7 cellular contexts compared by ENCODE assay signal in the genomic region with DNA sequence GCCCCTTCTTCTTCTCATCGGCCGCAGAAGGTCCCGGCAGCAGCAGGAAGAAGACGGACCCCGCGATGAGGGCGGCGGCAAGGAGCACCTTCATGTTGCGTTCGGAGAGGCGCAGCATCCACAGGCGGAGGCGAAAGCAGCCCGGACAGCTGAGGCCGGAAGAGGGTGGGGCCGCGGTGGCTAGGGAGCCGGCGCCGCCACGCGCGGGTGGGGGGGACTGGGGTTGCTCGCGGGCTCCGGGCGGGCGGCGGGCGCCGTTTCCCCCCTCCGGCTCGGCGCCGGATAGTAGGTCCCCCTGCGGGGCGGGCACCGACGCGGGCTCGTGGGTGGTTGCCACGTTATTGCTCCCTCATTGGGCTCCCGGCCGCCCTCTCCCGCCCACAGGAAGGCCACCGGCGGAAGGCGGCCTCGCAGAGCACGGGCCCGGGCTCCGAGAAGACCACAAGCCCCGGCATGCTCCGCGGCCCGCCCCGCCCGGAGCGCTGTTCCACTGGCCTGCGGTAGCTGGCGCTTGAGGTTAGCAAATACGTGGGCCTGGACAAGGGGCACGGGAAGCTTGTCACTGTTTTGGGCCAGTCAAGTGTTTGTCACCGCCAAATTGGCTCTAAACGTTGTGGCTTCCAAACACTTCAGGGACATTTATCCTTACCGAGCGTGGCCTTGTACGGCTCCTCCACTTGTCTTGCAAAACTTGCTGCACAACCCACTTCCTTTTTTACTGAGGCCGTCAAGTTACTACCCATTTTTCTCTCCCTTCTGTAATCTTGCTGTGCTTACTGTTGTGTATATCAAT. TPM values are rescaled to one million over a fixed set of nuclear protein-coding genes. Genes with fewer than 3 reads are reported as not detected.
DNase-seq lines count a peak whose midpoint lies in the region; ATAC-seq, FAIRE-seq and TF ChIP-seq lines count a peak whose summit lies in the region.

A gene (minus strand): TSS at position 154 of the 793 bp plus-strand sequence. CDS start 36 bp downstream, at position 118.

- H3K9me2 ChIP-seq in hepatocyte (replicated peaks; ENCODE audit: insufficient read depth) = no peaks in the 10 kb centered on the region

- H4K20me1 ChIP-seq in hepatocyte (ENCODE audit: insufficient read depth, poor library complexity, severe bottlenecking) = peaks cover 32% of the 10 kb centered on the region

- WGBS in hepatocyte (ENCODE audit: low lambda C conversion rate, missing lambda C conversion rate) = 1% methylated on average over 41 of the region's 69 CpGs

- H3K36me3 ChIP-seq in hepatocyte (replicated peaks; ENCODE audit: insufficient read depth, low read depth) = no peaks in the 10 kb centered on the region

- peak within 1 kb of the TSS; percentile 95 for H3K4me2 ChIP-seq in hepatocyte

- peak; percentile 88 for ATAC-seq in HG02981 (IDR thresholded peaks at IDR 0.05; ENCODE audit: unreplicated experiment)

- peaks cover 22% of the 10 kb centered on the region for H3K4me1 ChIP-seq in hepatocyte (ENCODE audit: insufficient read depth)

- H3K79me2 ChIP-seq in hepatocyte = peaks cover 32% of the 10 kb centered on the region

- TF ChIP-seq CTCF in astrocyte of the cerebellum (IDR thresholded peaks at IDR 0.05; ENCODE audit: low read depth, low read length, missing control alignments) (peak; percentile 31), hepatocyte (IDR thresholded peaks at IDR 0.05; ENCODE audit: poor library complexity) (peak; percentile 48), retinal pigment epithelial cell (conservative IDR thresholded peaks at IDR 0.05; ENCODE audit: low read depth, low read length) (peak; percentile 47)

- peak within 1 kb of the TSS; percentile 81 for H3K4me3 ChIP-seq in astrocyte of the cerebellum (ENCODE audit: low read depth, low read length)
- peak within 1 kb of the TSS; percentile 96 for H3K4me3 ChIP-seq in hepatocyte
- H3K4me3 ChIP-seq in retinal pigment epithelial cell (ENCODE audit: low read length) = peak within 1 kb of the TSS; percentile 91

- peak within 1 kb of the TSS; percentile 90 for H2AFZ ChIP-seq in hepatocyte

- peak; percentile 94 for FAIRE-seq in GM18507 (lab: Jason Lieb, UNC)

- H3K27ac ChIP-seq in hepatocyte = peak within 1 kb of the TSS; percentile 93

- no peaks in the 10 kb centered on the region for H3K9me3 ChIP-seq in hepatocyte (ENCODE audit: low read depth)

- H3K27me3 ChIP-seq in hepatocyte = no peaks in the 10 kb centered on the region

- peak; percentile 89 for DNase-seq in GM18507 (ENCODE audit: extremely low spot score, insufficient read length, low read depth)
- DNase-seq in NCI-H2029 (lab: John Stamatoyannopoulos, UW) = peak; percentile 91
- peak; percentile 96 for DNase-seq in T-helper 22 cell (ENCODE audit: low read depth)
- DNase-seq in astrocyte of the cerebellum (ENCODE audit: low read depth) = peak; percentile 92
- DNase-seq in hepatocyte (ENCODE audit: low spot score) = peak; percentile 99
- DNase-seq in retinal pigment epithelial cell (ENCODE audit: low read depth) = peak; percentile 90

- in situ Hi-C loops in astrocyte of the cerebellum (cut with HindIII; ENCODE audit: low sequenced_read_pairs) = no loop called here

RNA-seq across cellular contexts. Expression of the gene that starts here (rescaled TPM):
- total RNA-seq in hepatocyte = 799 and 814 TPM in 2 replicates
- 1,542 and 1,693 TPM in 2 replicates for polyA plus RNA-seq in hepatocyte

Comparison
In these comparisons a context has a peak if more than half of its experiments do, and no peak if none do; other contexts are left out.
1. Peak in every context shown above with its lines: DNase-seq, ATAC-seq, H3K4me3 ChIP-seq and H3K27ac ChIP-seq.